ENCODE assay signal across 2 cellular contexts in the genomic region with DNA sequence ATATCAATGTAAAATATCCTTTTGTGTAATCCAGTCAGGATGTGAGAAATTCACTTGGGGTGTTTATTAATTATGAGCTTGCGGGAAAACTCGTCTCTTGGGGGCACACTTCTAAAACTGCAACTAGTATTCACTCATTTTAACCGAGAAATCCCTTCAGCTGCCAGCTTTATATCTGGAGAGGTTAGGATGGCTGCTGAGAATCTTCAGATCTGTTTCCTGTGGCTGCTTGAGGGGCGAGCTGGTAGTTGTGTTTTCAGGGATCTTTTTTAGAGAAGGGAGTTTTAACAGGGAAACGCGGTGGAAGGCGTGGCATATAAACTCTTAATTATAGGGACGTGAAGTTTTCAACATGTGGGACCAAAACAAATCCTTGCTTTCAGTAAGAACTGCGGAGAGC.
TF ChIP-seq lines count a peak whose summit lies in the region.

No MANE protein-coding gene starts in this region.

TF ChIP-seq in IMR-90, 13 proteins besides CTCF, POLR2A, EP300 and RAD21:
- no peak for TF ChIP-seq BHLHE40 (IDR thresholded peaks at IDR 0.05; ENCODE audit: low read depth, low read length)
- TF ChIP-seq NFE2L2 (IDR thresholded peaks at IDR 0.05; ENCODE audit: low read depth, low read length), result no peak
- TF ChIP-seq CEBPB (IDR thresholded peaks at IDR 0.05; ENCODE audit: low read depth, low read length), result no peak
- no peak for TF ChIP-seq SMC3 (IDR thresholded peaks at IDR 0.05; ENCODE audit: low read depth, low read length)
- no peak for TF ChIP-seq CHD1 (IDR thresholded peaks at IDR 0.05; ENCODE audit: low read depth, low read length)
- TF ChIP-seq MXI1 (IDR thresholded peaks at IDR 0.05; ENCODE audit: borderline replicate concordance, low read depth, low read length), result no peak

TF ChIP-seq in HepG2, 621 proteins besides CTCF, POLR2A, EP300 and RAD21:
- TF ChIP-seq ZNF891 (CRISPR knock-in tag; IDR thresholded peaks at IDR 0.05) (no peak), ZNF546 (CRISPR knock-in tag; conservative IDR thresholded peaks at IDR 0.05) (0 out of 2 replicates have a peak, but pooled peaks have one; percentile 21)
